Comparison of ENCODE assay signal across 8 cellular contexts in genomic region chr10:115001506-115002381, GRCh38.
DNase-seq lines count a peak whose midpoint lies in the region; ATAC-seq and TF ChIP-seq lines count a peak whose summit lies in the region.

No MANE protein-coding gene starts in this region.

- 12 to 31% (median 24%) methylated on average over 13 of the region's 13 CpGs for WGBS in adrenal gland, 4 donors

- peak; percentile 19 for DNase-seq in GM19238 (ENCODE audit: insufficient read length, low spot score)
- peak; percentile 34 to 65 (median 49) for DNase-seq in adrenal gland
- peak; percentile 40 for DNase-seq in occipital lobe (lab: John Stamatoyannopoulos, UW)
- no peak for DNase-seq in stimulated activated CD4-positive, alpha-beta T cell treated with anti-CD3 and anti-CD28 coated beads, Interleukin-4, amount 100 ng/mL, for 1 hour
- DNase-seq in posterior vena cava (ENCODE audit: low spot score): no peak
- DNase-seq in SKM-1 treated with dmso at 0.1 percent for 144 hours (lab: John Stamatoyannopoulos, UW; ENCODE audit: unreplicated experiment): no peak
- DNase-seq in NCI-H446 treated with DMSO at 0.1 percent for 48 hours (lab: John Stamatoyannopoulos, UW): no peak

- H3K27ac ChIP-seq in adrenal gland: peak overlapping the region; percentile 16 to 87 (median 82)

- peak; percentile 61 for ATAC-seq in HG03103 (IDR thresholded peaks at IDR 0.05; ENCODE audit: low read depth, unreplicated experiment)

- H3K4me3 ChIP-seq in adrenal gland: peak overlapping the region in 2 of 4 donors; percentile 11 to 48

- intact Hi-C loops in adrenal gland (cut with DNase I) (no loop called here), posterior vena cava (cut with DNase I) (no loop called here)

- H3K9me3 ChIP-seq in adrenal gland (replicated peaks in 1 of 3): no peaks in the 10 kb centered on the region

- peaks cover 13 to 15% of the 10 kb centered on the region in 2 donors for H3K4me1 ChIP-seq in adrenal gland (replicated peaks in 1 of 2)

- H3K36me3 ChIP-seq in adrenal gland (replicated peaks in 1 of 2): no peaks in the 10 kb centered on the region

- TF ChIP-seq CTCF in adrenal gland (IDR thresholded peaks at IDR 0.05): no peak

- H3K27me3 ChIP-seq in adrenal gland: no peaks in the 10 kb centered on the region

- TF ChIP-seq POLR2A in adrenal gland (IDR thresholded peaks at IDR 0.05): no peak

Comparison
In these comparisons a context has a peak if more than half of its experiments do, and no peak if none do; other contexts are left out.
1. DNase-seq: peak in GM19238 (single experiment), adrenal gland (7 of 7) and occipital lobe (single experiment); none in stimulated activated CD4-positive, alpha-beta T cell treated with anti-CD3 and anti-CD28 coated beads, Interleukin-4, amount 100 ng/mL, for 1 hour (single experiment), posterior vena cava (single experiment), SKM-1 treated with dmso at 0.1 percent for 144 hours (single experiment) and NCI-H446 treated with DMSO at 0.1 percent for 48 hours (single experiment).